In the genomic region with DNA sequence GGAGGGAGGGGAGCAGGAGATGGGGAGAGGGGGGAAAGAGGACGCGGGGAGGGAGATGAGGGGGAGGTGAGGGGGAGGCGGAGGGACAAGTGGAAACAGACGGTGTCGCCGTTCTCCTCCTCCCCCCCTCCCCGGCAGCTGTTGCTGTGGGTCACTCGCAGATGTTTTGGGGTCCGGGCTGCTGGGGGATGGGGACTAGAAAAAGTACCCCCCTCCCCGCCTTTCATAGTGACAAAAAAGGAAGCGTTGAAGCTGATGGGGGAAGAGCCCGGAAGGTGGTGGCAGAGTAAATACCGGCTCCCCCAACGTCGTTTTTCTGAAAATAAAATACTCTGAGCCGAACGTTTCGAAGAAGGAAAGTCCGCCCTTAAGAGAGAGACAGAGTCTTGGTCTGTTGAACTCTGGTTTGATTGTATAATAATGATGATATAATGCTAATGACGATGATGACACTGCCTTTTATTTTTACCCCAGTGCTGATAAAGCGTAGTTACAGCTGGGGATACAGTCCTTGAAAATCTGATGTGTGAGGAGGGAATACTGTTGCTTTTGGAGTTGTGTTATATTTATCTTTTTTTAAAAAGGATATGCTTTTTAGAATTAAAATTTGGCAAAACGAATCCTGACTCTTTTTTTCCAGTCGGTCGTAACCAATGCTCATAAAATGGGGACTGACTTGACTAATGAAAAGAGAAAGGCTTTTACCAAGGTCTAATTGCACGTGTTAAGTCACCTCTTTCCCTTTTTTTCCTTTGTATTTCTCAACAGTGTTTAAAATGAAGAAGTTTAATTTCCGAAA, we compare ENCODE assay signal across 8 cellular contexts. TPM values are rescaled to one million over a fixed set of nuclear protein-coding genes. Genes with fewer than 3 reads are reported as not detected.
DNase-seq lines count a peak whose midpoint lies in the region; ATAC-seq and TF ChIP-seq lines count a peak whose summit lies in the region.

No MANE protein-coding gene starts in this region.

- peak overlapping the region; percentile 29 for H3K4me3 ChIP-seq in kidney epithelial cell (ENCODE audit: low read depth, low read length)
- peak overlapping the region; percentile 32 to 51 for H3K4me3 ChIP-seq in tibial artery

- H3K27me3 Mint-ChIP-seq in activated naive CD4-positive, alpha-beta T cell treated with anti-CD3 and anti-CD28 coated beads for 36 hours (ENCODE audit: low read depth): peaks cover 54% of the 10 kb centered on the region
- peaks cover 3% of the 10 kb centered on the region; the same call in 1 of the 2 replicates for H3K27me3 Mint-ChIP-seq in WTC11 (ENCODE audit: low read depth)

- H3K4me3 Mint-ChIP-seq in activated naive CD4-positive, alpha-beta T cell treated with anti-CD3 and anti-CD28 coated beads for 36 hours: peak overlapping the region; percentile 27
- peak overlapping the region; percentile 91 for H3K4me3 Mint-ChIP-seq in WTC11

- peaks cover 1% of the 10 kb centered on the region for H3K36me3 Mint-ChIP-seq in activated naive CD4-positive, alpha-beta T cell treated with anti-CD3 and anti-CD28 coated beads for 36 hours (ENCODE audit: low read depth)
- H3K36me3 Mint-ChIP-seq in WTC11: no peaks in the 10 kb centered on the region

- peaks cover 0 to 20% (median 16%) of the 10 kb centered on the region in 4 donors for H3K4me1 ChIP-seq in tibial artery

- ATAC-seq in WTC11: no peak
- no peak for ATAC-seq in HG02973 (IDR thresholded peaks at IDR 0.05; ENCODE audit: unreplicated experiment)

- no peak overlapping the region for H3K27ac ChIP-seq in tibial artery

- TF ChIP-seq CTCF in WTC11 (IDR thresholded peaks at IDR 0.05) (no peak), kidney epithelial cell (IDR thresholded peaks at IDR 0.05; ENCODE audit: insufficient read depth, low read length, poor library complexity, severe bottlenecking) (no peak), tibial artery (IDR thresholded peaks at IDR 0.05) (no peak)

- intact Hi-C loops in activated naive CD4-positive, alpha-beta T cell treated with anti-CD3 and anti-CD28 coated beads for 36 hours (cut with micrococcal nuclease): loop anchor here (5.0 kb wide), 1 partner anchor 312 kb away; the partner anchor contains the start of gene NDUFB4
- intact Hi-C loops in tibial artery (cut with DNase I; ENCODE audit: low total_unique reads): no loop called here

- H3K27me3 ChIP-seq in kidney epithelial cell (ENCODE audit: control insufficient read depth, insufficient read depth, low read length) (peaks cover 13% of the 10 kb centered on the region), tibial artery (peaks cover 0 to 27% of the 10 kb centered on the region in 2 donors)

- no peaks in the 10 kb centered on the region for H3K9me3 ChIP-seq in tibial artery

- DNase-seq in activated naive CD4-positive, alpha-beta T cell treated with anti-CD3 and anti-CD28 coated beads for 36 hours: no peak
- no peak for DNase-seq in activated naive CD4-positive, alpha-beta T cell treated with Interleukin-2 at 50 U/mL for 16 hours
- DNase-seq in WTC11 (ENCODE audit: low spot score): peak; percentile 62
- no peak for DNase-seq in kidney epithelial cell (ENCODE audit: low read depth)
- DNase-seq in tibial artery: no peak
- DNase-seq in stimulated activated CD4-positive, alpha-beta T cell treated with anti-CD3 and anti-CD28 coated beads, Interleukin-4, amount 100 ng/mL, for 1 hour: no peak
- no peak for DNase-seq in NCI-H345 treated with DMSO at 0.1 percent for 48 hours (lab: John Stamatoyannopoulos, UW; ENCODE audit: unreplicated experiment)

- H3K36me3 ChIP-seq in kidney epithelial cell (ENCODE audit: control insufficient read depth, insufficient read depth, low read length) (no peaks in the 10 kb centered on the region), tibial artery (no peaks in the 10 kb centered on the region)

- peaks cover 18% of the 10 kb centered on the region for H3K4me1 Mint-ChIP-seq in activated naive CD4-positive, alpha-beta T cell treated with anti-CD3 and anti-CD28 coated beads for 36 hours (ENCODE audit: low read depth)
- peaks cover 11% of the 10 kb centered on the region for H3K4me1 Mint-ChIP-seq in WTC11

- POLR2A ChIA-PET in WTC11 (lab: Charles Lee): no interaction called here

- no peak overlapping the region for H3K27ac Mint-ChIP-seq in activated naive CD4-positive, alpha-beta T cell treated with anti-CD3 and anti-CD28 coated beads for 36 hours
- peak overlapping the region; percentile 72; the same call in 1 of the 2 replicates for H3K27ac Mint-ChIP-seq in WTC11

- CTCF ChIA-PET in activated naive CD4-positive, alpha-beta T cell treated with anti-CD3 and anti-CD28 coated beads for 36 hours (lab: Charles Lee): no interaction called here
- CTCF ChIA-PET in WTC11 (lab: Charles Lee): interaction anchor here (1.3 kb wide), 1 partner anchor 342 kb away, joined by 4 read pairs; no protein-coding TSS in a partner anchor

- peaks cover 2% of the 10 kb centered on the region for H3K9me3 Mint-ChIP-seq in activated naive CD4-positive, alpha-beta T cell treated with anti-CD3 and anti-CD28 coated beads for 36 hours
- no peaks in the 10 kb centered on the region for H3K9me3 Mint-ChIP-seq in WTC11

TF ChIP-seq in WTC11, 78 proteins besides CTCF, POLR2A, EP300 and RAD21:
- TF ChIP-seq, protein P1, sequence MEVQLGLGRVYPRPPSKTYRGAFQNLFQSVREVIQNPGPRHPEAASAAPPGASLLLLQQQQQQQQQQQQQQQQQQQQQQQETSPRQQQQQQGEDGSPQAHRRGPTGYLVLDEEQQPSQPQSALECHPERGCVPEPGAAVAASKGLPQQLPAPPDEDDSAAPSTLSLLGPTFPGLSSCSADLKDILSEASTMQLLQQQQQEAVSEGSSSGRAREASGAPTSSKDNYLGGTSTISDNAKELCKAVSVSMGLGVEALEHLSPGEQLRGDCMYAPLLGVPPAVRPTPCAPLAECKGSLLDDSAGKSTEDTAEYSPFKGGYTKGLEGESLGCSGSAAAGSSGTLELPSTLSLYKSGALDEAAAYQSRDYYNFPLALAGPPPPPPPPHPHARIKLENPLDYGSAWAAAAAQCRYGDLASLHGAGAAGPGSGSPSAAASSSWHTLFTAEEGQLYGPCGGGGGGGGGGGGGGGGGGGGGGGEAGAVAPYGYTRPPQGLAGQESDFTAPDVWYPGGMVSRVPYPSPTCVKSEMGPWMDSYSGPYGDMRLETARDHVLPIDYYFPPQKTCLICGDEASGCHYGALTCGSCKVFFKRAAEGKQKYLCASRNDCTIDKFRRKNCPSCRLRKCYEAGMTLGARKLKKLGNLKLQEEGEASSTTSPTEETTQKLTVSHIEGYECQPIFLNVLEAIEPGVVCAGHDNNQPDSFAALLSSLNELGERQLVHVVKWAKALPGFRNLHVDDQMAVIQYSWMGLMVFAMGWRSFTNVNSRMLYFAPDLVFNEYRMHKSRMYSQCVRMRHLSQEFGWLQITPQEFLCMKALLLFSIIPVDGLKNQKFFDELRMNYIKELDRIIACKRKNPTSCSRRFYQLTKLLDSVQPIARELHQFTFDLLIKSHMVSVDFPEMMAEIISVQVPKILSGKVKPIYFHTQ (CRISPR knock-in tag; IDR thresholded peaks at IDR 0.05): no peak
- TF ChIP-seq RORB (CRISPR knock-in tag; IDR thresholded peaks at IDR 0.05) (no peak), FOXJ3 (CRISPR knock-in tag; IDR thresholded peaks at IDR 0.05; ENCODE audit: borderline replicate concordance) (no peak)
TF ChIP-seq in WTC11: peak in this region for 0.

RNA-seq across cellular contexts. Expression of gene STXBP5L, which starts 1.0 kb away (rescaled TPM):
- total RNA-seq in activated naive CD4-positive, alpha-beta T cell treated with anti-CD3 and anti-CD28 coated beads for 36 hours: not detected
- 5.8 to 5.9 TPM (median 5.8 TPM) in 3 replicates for total RNA-seq in WTC11 (2021)
- total RNA-seq in kidney epithelial cell: 0.13 TPM in 1 of 2 replicates, not detected in the other
